21 cellular contexts compared by ENCODE assay signal in the genomic region with DNA sequence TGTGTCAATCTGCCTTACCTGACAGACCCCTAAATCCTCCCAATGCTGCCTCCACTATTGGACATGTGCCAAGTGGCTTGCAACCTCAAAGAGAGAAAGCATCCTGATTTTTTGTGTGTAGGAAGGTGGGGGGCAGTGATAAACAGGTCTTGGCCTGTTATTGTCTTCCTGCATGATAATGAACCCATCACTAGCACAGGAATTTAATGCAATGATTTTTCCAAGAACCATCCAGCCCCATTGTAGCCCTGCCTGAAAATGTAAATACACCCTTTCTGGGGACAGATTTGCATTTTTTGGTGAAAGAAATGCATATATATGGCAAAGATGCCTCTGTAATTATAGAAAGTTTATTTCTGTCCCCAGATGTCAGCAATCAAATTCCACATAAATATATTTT.
"Had no signal": no experiment of that assay in that cellular context is flagged by ENCODE, and none has a peak within 500 bp of the region (broad histone marks: within the 10 kb centered on the region; RNA-seq: fewer than 3 reads in every experiment).

No MANE protein-coding gene starts in this region.

- H3K27ac Mint-ChIP-seq: activated CD8-positive, alpha-beta T cell treated with anti-CD3 and anti-CD28 coated beads for 36 hours; activated naive CD4-positive, alpha-beta T cell treated with anti-CD3 and anti-CD28 coated beads for 36 hours; activated T-helper 17 cell treated with anti-CD3 and anti-CD28 coated beads, Interleukin-2, amount 50 U/mL, for 72 hours; effector memory CD8-positive, alpha-beta T cell; naive B cell had no signal

- H3K4me3 ChIP-seq: body of pancreas, ovary, psoas muscle, smooth muscle cell, stomach, upper lobe of right lung had no signal

- H3K27ac ChIP-seq: ovary, psoas muscle, upper lobe of right lung had no signal

- H3K27me3 ChIP-seq: body of pancreas, ovary, stomach, upper lobe of right lung had no signal

- H3K27me3 Mint-ChIP-seq: activated CD8-positive, alpha-beta T cell treated with anti-CD3 and anti-CD28 coated beads for 36 hours; activated T-helper 17 cell treated with anti-CD3 and anti-CD28 coated beads, Interleukin-2, amount 50 U/mL, for 72 hours; effector memory CD8-positive, alpha-beta T cell had no signal

- H3K4me3 Mint-ChIP-seq: activated CD8-positive, alpha-beta T cell treated with anti-CD3 and anti-CD28 coated beads for 36 hours; activated naive CD4-positive, alpha-beta T cell treated with anti-CD3 and anti-CD28 coated beads for 36 hours; activated T-helper 17 cell treated with anti-CD3 and anti-CD28 coated beads, Interleukin-2, amount 50 U/mL, for 72 hours; effector memory CD8-positive, alpha-beta T cell; naive B cell had no signal

- H3K9me3 ChIP-seq: body of pancreas, ovary, psoas muscle, stomach, upper lobe of right lung had no signal

- H3K4me2 ChIP-seq: smooth muscle cell had no signal

- H3K36me3 ChIP-seq: ovary, stomach, upper lobe of right lung had no signal

- H3K4me1 Mint-ChIP-seq: activated T-helper 17 cell treated with anti-CD3 and anti-CD28 coated beads, Interleukin-2, amount 50 U/mL, for 72 hours; naive B cell had no signal

- ATAC-seq: activated CD8-positive, alpha-beta T cell treated with anti-CD3 and anti-CD28 coated beads for 36 hours; activated T-helper 17 cell treated with anti-CD3 and anti-CD28 coated beads, Interleukin-2, amount 50 U/mL, for 72 hours; effector memory CD8-positive, alpha-beta T cell; left colon; psoas muscle; right cardiac atrium; upper lobe of right lung had no signal

- H3K4me1 ChIP-seq: psoas muscle, upper lobe of right lung had no signal

- DNase-seq: activated CD4-positive, alpha-beta T cell treated with anti-CD3 and anti-CD28 coated beads for 48 hours; activated CD4-positive, CD25-positive, alpha-beta regulatory T cell; activated CD8-positive, alpha-beta T cell treated with anti-CD3 and anti-CD28 coated beads for 36 hours; activated naive CD4-positive, alpha-beta T cell treated with anti-CD3 and anti-CD28 coated beads for 36 hours; activated T-cell treated with anti-CD3 and anti-CD28 coated beads, Interleukin-2, amount 50 U/mL, for 1 hour; dermis blood vessel endothelial cell; effector memory CD8-positive, alpha-beta T cell; hippocampal formation; naive B cell; ovary; psoas muscle; right cardiac atrium; stimulated activated CD4-positive, alpha-beta T cell treated with anti-CD3 and anti-CD28 coated beads, Interleukin-4, amount 100 ng/mL, for 1 hour; T-helper 1 cell; T-helper 9 cell; upper lobe of right lung had no signal
